ENCODE assay signal across 10 cellular contexts in the genomic region with DNA sequence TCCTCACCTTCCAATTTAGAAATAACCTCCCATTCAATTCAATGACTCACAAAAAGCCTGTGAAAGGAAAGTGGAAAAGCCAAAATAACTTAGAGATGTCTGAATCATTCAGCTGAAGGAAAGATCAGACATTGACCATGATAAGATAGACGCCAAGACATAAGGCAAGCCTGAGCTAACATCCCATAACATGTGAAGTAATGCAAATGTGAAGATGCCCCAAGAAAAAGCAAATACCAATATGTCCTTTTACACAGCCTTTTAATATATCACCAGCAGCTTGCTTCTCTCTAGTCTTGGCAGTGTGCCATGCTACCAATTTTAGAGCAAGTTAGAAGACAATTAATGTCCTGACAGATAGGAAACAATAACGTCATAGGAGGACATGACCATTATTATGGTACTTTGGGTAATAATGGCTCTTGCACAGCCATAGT. TPM values are rescaled to one million over a fixed set of nuclear protein-coding genes. Genes with fewer than 3 reads are reported as not detected.
A peak's percentile ranks its signal among the peaks of the same experiment; 100 is the strongest.
DNase-seq lines count a peak whose midpoint lies in the region; ATAC-seq and TF ChIP-seq lines count a peak whose summit lies in the region.
"Had no signal": no experiment of that assay in that cellular context is flagged by ENCODE, and none has a peak within 500 bp of the region (broad histone marks: within the 10 kb centered on the region; RNA-seq: fewer than 3 reads in every experiment).

No MANE protein-coding gene starts in this region.

- TF ChIP-seq EP300 in suprapubic skin (IDR thresholded peaks at IDR 0.05), result no peak

- 41% methylated on average over 2 of the region's 2 CpGs for WGBS in suprapubic skin

- no peak for TF ChIP-seq POLR2A in suprapubic skin (IDR thresholded peaks at IDR 0.05)

- H3K36me3 ChIP-seq in mucosa of rectum (ENCODE audit: control insufficient read depth in 2 of 2, insufficient read depth in 2 of 2, low read length in 2 of 2) (no peaks in the 10 kb centered on the region), suprapubic skin (no peaks in the 10 kb centered on the region)

- H3K27ac Mint-ChIP-seq in brain, result peak overlapping the region; percentile 14 to 98 (median 91)
- no peak overlapping the region for H3K27ac Mint-ChIP-seq in activated T-helper 17 cell treated with anti-CD3 and anti-CD28 coated beads, Interleukin-2, amount 50 U/mL, for 72 hours
- H3K27ac Mint-ChIP-seq in CD14-positive monocyte, result no peak overlapping the region
- H3K27ac Mint-ChIP-seq: activated CD8-positive, alpha-beta T cell treated with anti-CD3 and anti-CD28 coated beads, Interleukin-2, amount 10 ng/mL, durations not matched to agents 7 days and 5 days; stimulated activated naive CD8-positive, alpha-beta T cell treated with anti-CD3 and anti-CD28 coated beads, Interleukin-15, amount 100 ng/mL, for 72 hours had no signal

- H3K27me3 Mint-ChIP-seq in brain, result peaks cover 17% of the 10 kb centered on the region
- H3K27me3 Mint-ChIP-seq in activated T-helper 17 cell treated with anti-CD3 and anti-CD28 coated beads, Interleukin-2, amount 50 U/mL, for 72 hours, result no peaks in the 10 kb centered on the region
- H3K27me3 Mint-ChIP-seq in CD14-positive monocyte (ENCODE audit: low read depth in 3 of 3), result peaks cover 0 to 5% (median 0%) of the 10 kb centered on the region in 3 donors

- H3K4me1 ChIP-seq in mucosa of rectum (ENCODE audit: control insufficient read depth in 2 of 2, insufficient read depth in 2 of 2, low read length in 2 of 2) (peaks cover 61 to 68% of the 10 kb centered on the region in 2 donors), suprapubic skin (peaks cover 44% of the 10 kb centered on the region)

- TF ChIP-seq CTCF in brain (conservative IDR thresholded peaks at IDR 0.05) (no peak), CD14-positive monocyte (IDR thresholded peaks at IDR 0.05) (no peak), suprapubic skin (IDR thresholded peaks at IDR 0.05) (no peak)

- ATAC-seq in activated T-helper 17 cell treated with anti-CD3 and anti-CD28 coated beads, Interleukin-2, amount 50 U/mL, for 72 hours (replicated peaks), result no peak
- ATAC-seq: activated CD8-positive, alpha-beta T cell treated with anti-CD3 and anti-CD28 coated beads, Interleukin-2, amount 10 ng/mL, durations not matched to agents 7 days and 5 days; stimulated activated naive CD8-positive, alpha-beta T cell treated with anti-CD3 and anti-CD28 coated beads, Interleukin-15, amount 100 ng/mL, for 72 hours had no signal

- DNase-seq in ELR (ENCODE audit: low read depth) (peak; percentile 72), NCI-H1436 treated with DMSO at 0.1 percent for 48 hours (lab: John Stamatoyannopoulos, UW) (peak; percentile 55), ecto neural progenitor cell (ENCODE audit: low spot score) (no peak), CD14-positive monocyte (ENCODE audit: low spot score) (no peak), suprapubic skin (ENCODE audit: low spot score in 2 of 2) (no peak)
- DNase-seq: activated CD8-positive, alpha-beta T cell treated with anti-CD3 and anti-CD28 coated beads, Interleukin-2, amount 10 ng/mL, durations not matched to agents 7 days and 5 days; stimulated activated naive CD8-positive, alpha-beta T cell treated with anti-CD3 and anti-CD28 coated beads, Interleukin-15, amount 100 ng/mL, for 72 hours had no signal

- peaks cover 71% of the 10 kb centered on the region for H3K4me1 Mint-ChIP-seq in brain
- peaks cover 43% of the 10 kb centered on the region for H3K4me1 Mint-ChIP-seq in activated T-helper 17 cell treated with anti-CD3 and anti-CD28 coated beads, Interleukin-2, amount 50 U/mL, for 72 hours
- H3K4me1 Mint-ChIP-seq in CD14-positive monocyte, result peaks cover 79% of the 10 kb centered on the region

- H3K27me3 ChIP-seq in mucosa of rectum (ENCODE audit: control insufficient read depth in 2 of 2, insufficient read depth in 2 of 2, low read length in 2 of 2), result no peaks in the 10 kb centered on the region
- no peaks in the 10 kb centered on the region for H3K27me3 ChIP-seq in suprapubic skin

- H3K36me3 Mint-ChIP-seq in brain (no peaks in the 10 kb centered on the region), CD14-positive monocyte (peaks cover 16 to 26% of the 10 kb centered on the region in 2 donors)
- peaks cover 15% of the 10 kb centered on the region for H3K36me3 Mint-ChIP-seq in activated T-helper 17 cell treated with anti-CD3 and anti-CD28 coated beads, Interleukin-2, amount 50 U/mL, for 72 hours (ENCODE audit: low read depth)

- H3K9me3 ChIP-seq in mucosa of rectum (ENCODE audit: control insufficient read depth in 2 of 2, low read length in 2 of 2) (no peaks in the 10 kb centered on the region), suprapubic skin (no peaks in the 10 kb centered on the region)

- H3K9me3 Mint-ChIP-seq in brain (no peaks in the 10 kb centered on the region), CD14-positive monocyte (peaks cover 0 to 3% (median 0%) of the 10 kb centered on the region in 7 donors)
- H3K9me3 Mint-ChIP-seq in activated T-helper 17 cell treated with anti-CD3 and anti-CD28 coated beads, Interleukin-2, amount 50 U/mL, for 72 hours, result no peaks in the 10 kb centered on the region
- H3K9me3 Mint-ChIP-seq: stimulated activated naive CD8-positive, alpha-beta T cell treated with anti-CD3 and anti-CD28 coated beads, Interleukin-15, amount 100 ng/mL, for 72 hours had no signal

- intact Hi-C loops in CD14-positive monocyte (cut with micrococcal nuclease), result no loop called here

- no peak overlapping the region for H3K9ac ChIP-seq in mucosa of rectum (ENCODE audit: low read depth in 1 of 2, low read length in 2 of 2)

- H3K4me3 Mint-ChIP-seq in brain (peak overlapping the region; percentile 9 to 67 (median 59)), CD14-positive monocyte (no peak overlapping the region)
- no peak overlapping the region for H3K4me3 Mint-ChIP-seq in activated T-helper 17 cell treated with anti-CD3 and anti-CD28 coated beads, Interleukin-2, amount 50 U/mL, for 72 hours
- H3K4me3 Mint-ChIP-seq: activated CD8-positive, alpha-beta T cell treated with anti-CD3 and anti-CD28 coated beads, Interleukin-2, amount 10 ng/mL, durations not matched to agents 7 days and 5 days; stimulated activated naive CD8-positive, alpha-beta T cell treated with anti-CD3 and anti-CD28 coated beads, Interleukin-15, amount 100 ng/mL, for 72 hours had no signal

- peak overlapping the region; percentile 45 to 85 for H3K27ac ChIP-seq in mucosa of rectum (ENCODE audit: low read depth in 2 of 2, low read length in 2 of 2)
- H3K27ac ChIP-seq in suprapubic skin, result no peak overlapping the region

- H3K4me3 ChIP-seq in mucosa of rectum (ENCODE audit: low read length in 2 of 2) (no peak overlapping the region), suprapubic skin (no peak overlapping the region)

RNA-seq across cellular contexts. Expression of a gene that starts 2.4 kb away (rescaled TPM):
- polyA plus RNA-seq in brain (ENCODE audit: insufficient read depth, low read depth, low replicate concordance) (16.8 TPM), CD14-positive monocyte (100 to 1,000 TPM in 1 of 2 donors, 10 to 100 TPM in 1; 83.4 to 126 TPM)
- 10 to 100 TPM; 45.1 to 55.0 TPM for total RNA-seq in activated T-helper 17 cell treated with anti-CD3 and anti-CD28 coated beads, Interleukin-2, amount 50 U/mL, for 72 hours
- total RNA-seq in suprapubic skin, result 10 to 100 TPM; 43.1 to 83.4 (median 50.2) TPM

RNA-seq across cellular contexts. Expression of a gene that starts 30.0 kb away (rescaled TPM):
- polyA plus RNA-seq in brain (ENCODE audit: insufficient read depth, low read depth, low replicate concordance) (8.4 TPM), CD14-positive monocyte (1 to 10 TPM; 5.4 to 6.6 TPM)
- total RNA-seq in activated T-helper 17 cell treated with anti-CD3 and anti-CD28 coated beads, Interleukin-2, amount 50 U/mL, for 72 hours, result 10 to 100 TPM in 1 of 2 donors, 1 to 10 TPM in 1; 9.2 to 23.3 TPM
- total RNA-seq in suprapubic skin, result 10 to 100 TPM; 12.2 to 16.5 (median 14.0) TPM

Comparison
In these comparisons a context has a peak if more than half of its experiments do, and no peak if none do; other contexts are left out.
1. DNase-seq: peak in ELR (single experiment) and NCI-H1436 treated with DMSO at 0.1 percent for 48 hours (single experiment); none in ecto neural progenitor cell (single experiment), CD14-positive monocyte (single experiment) and suprapubic skin (0 of 2).
2. H3K27ac Mint-ChIP-seq: peak in brain (5 of 5); none in activated T-helper 17 cell treated with anti-CD3 and anti-CD28 coated beads, Interleukin-2, amount 50 U/mL, for 72 hours (single experiment) and CD14-positive monocyte (0 of 7).
3. H3K4me3 Mint-ChIP-seq: peak in brain (5 of 5); none in activated T-helper 17 cell treated with anti-CD3 and anti-CD28 coated beads, Interleukin-2, amount 50 U/mL, for 72 hours (single experiment) and CD14-positive monocyte (0 of 2).